In genomic region chr2:203675086-203675485, GRCh38 we compare ENCODE assay signal across 22 cellular contexts. TPM values are rescaled to one million over a fixed set of nuclear protein-coding genes. Genes with fewer than 3 reads are reported as not detected.
DNase-seq lines count a peak whose midpoint lies in the region; ATAC-seq and TF ChIP-seq lines count a peak whose summit lies in the region.
"Had no signal": no experiment of that assay in that cellular context is flagged by ENCODE, and none has a peak within 500 bp of the region (broad histone marks: within the 10 kb centered on the region; RNA-seq: fewer than 3 reads in every experiment).

No MANE protein-coding gene starts in this region.

- H3K4me3 Mint-ChIP-seq in MCF 10A (ENCODE audit: unreplicated experiment): no peak overlapping the region

- POLR2A ChIA-PET in MCF 10A (lab: Yijun Ruan, JAX): interaction anchor here (1.1 kb wide), 1 partner anchor 11 kb away, joined by 3 read pairs; no protein-coding TSS in a partner anchor
- POLR2A ChIA-PET in PC-3 (lab: Charles Lee; ENCODE audit: unreplicated experiment): no interaction called here

- no peak overlapping the region for H3K4me3 ChIP-seq in breast epithelium
- no peak overlapping the region for H3K4me3 ChIP-seq in PC-3 (ENCODE audit: low read length)
- no peak overlapping the region for H3K4me3 ChIP-seq in choroid plexus epithelial cell (ENCODE audit: low read depth, low read length)
- H3K4me3 ChIP-seq in sigmoid colon: no peak overlapping the region
- H3K4me3 ChIP-seq: gastroesophageal sphincter, SJCRH30 had no signal

- H3K9ac ChIP-seq in PC-3 (ENCODE audit: low read length): no peak overlapping the region

- no peak for TF ChIP-seq EP300 in sigmoid colon (IDR thresholded peaks at IDR 0.05)

- 84 to 91% methylated on average over 3 of the region's 3 CpGs for WGBS in sigmoid colon, 2 donors

- H3F3A ChIP-seq in PC-3 (ENCODE audit: low read length, unreplicated experiment): no peaks in the 10 kb centered on the region

- H3K27ac ChIP-seq in breast epithelium: no peak overlapping the region
- no peak overlapping the region for H3K27ac ChIP-seq in PC-3 (ENCODE audit: low read length)
- H3K27ac ChIP-seq in sigmoid colon: no peak overlapping the region
- no peak overlapping the region for H3K27ac ChIP-seq in caudate nucleus (ENCODE audit: low read depth, low read length)
- H3K27ac ChIP-seq: SJCRH30 had no signal

- H3K27me3 Mint-ChIP-seq in MCF 10A (ENCODE audit: insufficient read depth, unreplicated experiment): no peaks in the 10 kb centered on the region

- H3K9me3 Mint-ChIP-seq in MCF 10A (ENCODE audit: unreplicated experiment): no peaks in the 10 kb centered on the region

- H3K9me2 ChIP-seq in PC-3 (replicated peaks; ENCODE audit: low read length): no peaks in the 10 kb centered on the region

- H3K27me3 ChIP-seq in breast epithelium (no peaks in the 10 kb centered on the region), PC-3 (ENCODE audit: low read length) (no peaks in the 10 kb centered on the region), sigmoid colon (no peaks in the 10 kb centered on the region)
- H3K27me3 ChIP-seq: gastroesophageal sphincter, SJCRH30 had no signal

- DNase-seq in MCF 10A (ENCODE audit: unreplicated experiment): peak; percentile 33
- DNase-seq in breast epithelium (ENCODE audit: low spot score in 2 of 2): no peak
- DNase-seq in PC-3: peak; percentile 18
- DNase-seq in choroid plexus epithelial cell (ENCODE audit: low read depth): peak; percentile 56
- peak; percentile 25 for DNase-seq in stromal cell of bone marrow (ENCODE audit: low read depth)
- DNase-seq in sigmoid colon: no peak
- no peak for DNase-seq in caudate nucleus (lab: John Stamatoyannopoulos, UW)
- DNase-seq: activated CD4-positive, alpha-beta T cell treated with anti-CD3 and anti-CD28 coated beads for 1 hour; activated T-cell treated with anti-CD3 and anti-CD28 coated beads for 4 hours; COR-L47; GDM1; NCI-H187 treated with DMSO at 0.1 percent for 48 hours; NCI-H510A; SJCRH30; stimulated activated CD4-positive, alpha-beta T cell treated with anti-CD3 and anti-CD28 coated beads, Interleukin-15, amount 100 ng/mL, for 24 hours; T-helper 9 cell had no signal

- peak; percentile 57 for ATAC-seq in PC-3
- ATAC-seq in HG02840 (IDR thresholded peaks at IDR 0.05; ENCODE audit: low FRiP score, unreplicated experiment): no peak
- ATAC-seq: gastroesophageal sphincter had no signal

- H3K36me3 Mint-ChIP-seq in MCF 10A (ENCODE audit: insufficient read depth, unreplicated experiment): no peaks in the 10 kb centered on the region

- no peaks in the 10 kb centered on the region for H3K9me3 ChIP-seq in breast epithelium
- H3K9me3 ChIP-seq in PC-3 (ENCODE audit: low read length): no peaks in the 10 kb centered on the region
- H3K9me3 ChIP-seq in sigmoid colon: no peaks in the 10 kb centered on the region
- H3K9me3 ChIP-seq: gastroesophageal sphincter, SJCRH30 had no signal

- TF ChIP-seq CTCF in MCF 10A (IDR thresholded peaks at IDR 0.05; ENCODE audit: unreplicated experiment): no peak
- no peak for TF ChIP-seq CTCF in breast epithelium (IDR thresholded peaks at IDR 0.05)
- no peak for TF ChIP-seq CTCF in PC-3 (conservative IDR thresholded peaks at IDR 0.05; ENCODE audit: low read depth, low read length)
- TF ChIP-seq CTCF in choroid plexus epithelial cell (conservative IDR thresholded peaks at IDR 0.05; ENCODE audit: low read depth, low read length): no peak
- no peak for TF ChIP-seq CTCF in sigmoid colon (IDR thresholded peaks at IDR 0.05)

- H3K4me2 ChIP-seq in PC-3 (ENCODE audit: low read length): no peak overlapping the region

- no peaks in the 10 kb centered on the region for H3K79me2 ChIP-seq in PC-3 (ENCODE audit: low read length)

- H3K36me3 ChIP-seq in breast epithelium: no peaks in the 10 kb centered on the region
- H3K36me3 ChIP-seq in PC-3 (ENCODE audit: low read depth, low read length): no peaks in the 10 kb centered on the region
- no peaks in the 10 kb centered on the region for H3K36me3 ChIP-seq in sigmoid colon
- H3K36me3 ChIP-seq: gastroesophageal sphincter, SJCRH30 had no signal

- H3K27ac Mint-ChIP-seq in MCF 10A (ENCODE audit: low read depth, unreplicated experiment): peak overlapping the region; percentile 44

- TF ChIP-seq POLR2A in breast epithelium (IDR thresholded peaks at IDR 0.05) (no peak), sigmoid colon (IDR thresholded peaks at IDR 0.05) (no peak)

- no peak overlapping the region for H2AFZ ChIP-seq in PC-3 (ENCODE audit: low read length)

- BruUV-seq in MCF 10A (replicated peaks; lab: Mats Ljungman, UMichigan) (no TSS peak), PC-3 (replicated peaks; lab: Mats Ljungman, UMichigan) (no TSS peak)

- peaks cover 34% of the 10 kb centered on the region for H3K4me1 Mint-ChIP-seq in MCF 10A (ENCODE audit: insufficient read depth, unreplicated experiment)

- H4K20me1 ChIP-seq in PC-3 (ENCODE audit: low read length): no peaks in the 10 kb centered on the region

- H3K4me1 ChIP-seq in breast epithelium: no peaks in the 10 kb centered on the region
- no peaks in the 10 kb centered on the region for H3K4me1 ChIP-seq in PC-3 (ENCODE audit: insufficient read depth, low read length)
- H3K4me1 ChIP-seq in sigmoid colon: no peaks in the 10 kb centered on the region

- intact Hi-C loops in MCF 10A (cut with micrococcal nuclease) (no loop called here), breast epithelium (cut with DNase I; ENCODE audit: low total_unique reads) (no loop called here), PC-3 (cut with micrococcal nuclease) (no loop called here), sigmoid colon (cut with DNase I) (loop anchor here (10.0 kb wide), 1 partner anchor 370 kb away; no protein-coding TSS in a partner anchor)

- CTCF ChIA-PET in MCF 10A (lab: Yijun Ruan, JAX) (no interaction called here), PC-3 (lab: Charles Lee) (no interaction called here)

RNA-seq across cellular contexts. Expression of gene CD28, which starts 31.4 kb away (rescaled TPM):
- total RNA-seq in MCF 10A (2022): not detected in 2 replicates
- total RNA-seq in breast epithelium: 1 to 10 TPM; 2.2 to 4.2 (median 2.9) TPM
- not detected in 2 replicates for total RNA-seq in PC-3 (2014; rRNA removed)
- total RNA-seq in sigmoid colon: 1 to 10 TPM in 2 of 4 donors, under 1 TPM in 2; 0.28 to 2.9 (median 0.95) TPM
- polyA plus RNA-seq in sigmoid colon: 1 to 10 TPM in 2 of 3 donors, under 1 TPM in 1; under 0.01 to 6.2 (median 2.5) TPM
- total RNA-seq: H1, HT-29 had no signal
- polyA plus RNA-seq: AG04450, H1, neural cell had no signal

Comparison
In these comparisons a context has a peak if more than half of its experiments do, and no peak if none do; other contexts are left out.
1. DNase-seq: peak in MCF 10A (single experiment), PC-3 (single experiment), choroid plexus epithelial cell (single experiment) and stromal cell of bone marrow (single experiment); none in breast epithelium (0 of 2), sigmoid colon (single experiment) and caudate nucleus (0 of 61).